Comparison of ENCODE assay signal across 28 cellular contexts in the genomic region with DNA sequence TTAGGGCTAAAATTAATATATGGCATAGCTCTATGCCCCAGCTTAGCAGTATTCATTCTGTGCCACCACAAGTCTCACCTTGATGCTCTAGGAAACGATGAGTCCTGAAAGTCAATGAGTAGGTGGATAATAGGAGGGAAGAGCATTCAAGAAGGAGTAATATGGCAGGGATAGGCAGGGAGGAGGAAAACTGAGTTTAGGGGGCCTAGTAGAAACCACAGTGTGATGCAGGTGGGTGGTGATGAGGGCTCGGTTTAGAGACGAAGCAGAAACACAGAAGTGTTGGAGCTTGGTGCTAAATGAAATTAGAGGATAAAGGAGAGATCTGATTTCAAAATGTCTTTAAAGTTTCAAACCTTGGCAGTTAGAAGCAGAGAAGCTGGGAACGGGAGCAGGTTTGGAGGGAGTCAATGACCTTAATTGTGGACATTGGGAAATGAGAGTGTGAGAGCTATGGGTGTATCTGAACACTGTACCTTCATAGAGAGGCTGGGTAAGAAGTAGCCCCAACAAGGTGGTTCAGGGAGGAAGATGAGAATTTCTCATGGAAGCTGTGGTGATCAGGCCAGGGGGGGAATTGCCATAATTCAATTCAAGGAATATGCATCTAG.
"Had no signal": no experiment of that assay in that cellular context is flagged by ENCODE, and none has a peak within 500 bp of the region (broad histone marks: within the 10 kb centered on the region; RNA-seq: fewer than 3 reads in every experiment).

No MANE protein-coding gene starts in this region.

- H3K9me3 ChIP-seq: neutrophil, pancreas, prostate gland, spleen, suprapubic skin, testis, tibial artery, transverse colon, upper lobe of right lung, uterus had no signal

- H3K4me2 ChIP-seq: smooth muscle cell had no signal

- H3K27ac Mint-ChIP-seq: naive thymus-derived CD8-positive, alpha-beta T cell; natural killer cell treated with Interleukin-12 subunit alpha and Interleukin-12 subunit beta and Interleukin-15 and Interleukin-18, amount 100 ng/mL, for 72 hours; nephron progenitor cell; stimulated activated memory B cell treated with anti-CD40 and anti-IgM and Interleukin-4, amounts not matched to agents 10 μg/mL and 1 μg/mL and 100 μg/mL, for 72 hours; stimulated activated naive CD8-positive, alpha-beta T cell treated with anti-CD3 and anti-CD28 coated beads, Interleukin-15, amount 100 ng/mL, for 72 hours; type B pancreatic cell had no signal

- H3K4me3 ChIP-seq: pancreas, prostate gland, skin epidermis, smooth muscle cell, spleen, suprapubic skin, testis, tibial artery, transverse colon, upper lobe of right lung, uterus had no signal

- H3K4me1 Mint-ChIP-seq: stimulated activated memory B cell treated with anti-CD40 and anti-IgM and Interleukin-4, amounts not matched to agents 10 μg/mL and 1 μg/mL and 100 μg/mL, for 72 hours had no signal

- H3K27me3 ChIP-seq: pancreas, suprapubic skin, testis, tibial artery, transverse colon, upper lobe of right lung, uterus had no signal

- H3K36me3 ChIP-seq: neutrophil, pancreas, prostate gland, spleen, suprapubic skin, tibial artery, transverse colon, upper lobe of right lung, uterus had no signal

- DNase-seq: naive thymus-derived CD8-positive, alpha-beta T cell; nephron progenitor cell; pancreas; right cardiac atrium; spleen; stimulated activated CD4-positive, alpha-beta T cell treated with anti-CD3 and anti-CD28 coated beads, Interleukin-12 subunit alpha, Interleukin-12 subunit beta, amount 100 ng/mL, for 4 hours; stimulated activated CD4-positive, alpha-beta T cell treated with anti-CD3 and anti-CD28 coated beads, Interleukin-1b, Interleukin-23, amount 100 ng/mL, for 48 hours; stimulated activated CD4-positive, alpha-beta T cell treated with anti-CD3 and anti-CD28 coated beads, Interleukin-4, amount 100 ng/mL, for 1 hour; stimulated activated CD4-positive, alpha-beta T cell treated with anti-CD3 and anti-CD28 coated beads, Interleukin-4, amount 100 ng/mL, for 4 hours; stimulated activated CD8-positive, alpha-beta memory T cell treated with anti-CD3 and anti-CD28 coated beads, Interleukin-4, amount 100 ng/mL, for 48 hours; stimulated activated naive CD4-positive, alpha-beta T cell; stimulated activated naive CD8-positive, alpha-beta T cell treated with anti-CD3 and anti-CD28 coated beads, Interleukin-15, amount 100 ng/mL, for 72 hours; stimulated activated naive CD8-positive, alpha-beta T cell treated with anti-CD3 and anti-CD28 coated beads, Interleukin-15, Interleukin-2, amounts not matched to agents 100 U/mL and 50 U/mL, for 24 hours; substantia nigra; testis; tibial artery; transverse colon; upper lobe of right lung; uterus had no signal

- H3K4me3 Mint-ChIP-seq: naive thymus-derived CD8-positive, alpha-beta T cell; natural killer cell treated with Interleukin-12 subunit alpha and Interleukin-12 subunit beta and Interleukin-15 and Interleukin-18, amount 100 ng/mL, for 72 hours; nephron progenitor cell; neural crest cell; stimulated activated memory B cell treated with anti-CD40 and anti-IgM and Interleukin-4, amounts not matched to agents 10 μg/mL and 1 μg/mL and 100 μg/mL, for 72 hours; stimulated activated naive CD8-positive, alpha-beta T cell treated with anti-CD3 and anti-CD28 coated beads, Interleukin-15, amount 100 ng/mL, for 72 hours; type B pancreatic cell had no signal

- H3K4me1 ChIP-seq: pancreas, prostate gland, spleen, suprapubic skin, tibial artery, transverse colon, upper lobe of right lung, uterus had no signal

- H3K27ac ChIP-seq: neutrophil, pancreas, prostate gland, skin epidermis, spleen, suprapubic skin, testis, tibial artery, transverse colon, upper lobe of right lung, uterus had no signal

- H3K36me3 Mint-ChIP-seq: naive thymus-derived CD8-positive, alpha-beta T cell; natural killer cell treated with Interleukin-12 subunit alpha and Interleukin-12 subunit beta and Interleukin-15 and Interleukin-18, amount 100 ng/mL, for 72 hours; stimulated activated memory B cell treated with anti-CD40 and anti-IgM and Interleukin-4, amounts not matched to agents 10 μg/mL and 1 μg/mL and 100 μg/mL, for 72 hours; type B pancreatic cell had no signal

- H3K9me3 Mint-ChIP-seq: naive thymus-derived CD8-positive, alpha-beta T cell; natural killer cell treated with Interleukin-12 subunit alpha and Interleukin-12 subunit beta and Interleukin-15 and Interleukin-18, amount 100 ng/mL, for 72 hours; neural crest cell; stimulated activated memory B cell treated with anti-CD40 and anti-IgM and Interleukin-4, amounts not matched to agents 10 μg/mL and 1 μg/mL and 100 μg/mL, for 72 hours; stimulated activated naive CD8-positive, alpha-beta T cell treated with anti-CD3 and anti-CD28 coated beads, Interleukin-15, amount 100 ng/mL, for 72 hours; type B pancreatic cell had no signal

- ATAC-seq: naive thymus-derived CD8-positive, alpha-beta T cell; natural killer cell treated with Interleukin-12 subunit alpha and Interleukin-12 subunit beta and Interleukin-15 and Interleukin-18, amount 100 ng/mL, for 72 hours; pancreas; right cardiac atrium; stimulated activated memory B cell treated with anti-CD40 and anti-IgM and Interleukin-4, amounts not matched to agents 10 μg/mL and 1 μg/mL and 100 μg/mL, for 72 hours; stimulated activated naive CD8-positive, alpha-beta T cell treated with anti-CD3 and anti-CD28 coated beads, Interleukin-15, amount 100 ng/mL, for 72 hours; stimulated activated naive CD8-positive, alpha-beta T cell treated with anti-CD3 and anti-CD28 coated beads, Interleukin-15, Interleukin-2, amounts not matched to agents 100 U/mL and 50 U/mL, for 24 hours; upper lobe of right lung had no signal
